17 cellular contexts compared by ENCODE assay signal in the genomic region with DNA sequence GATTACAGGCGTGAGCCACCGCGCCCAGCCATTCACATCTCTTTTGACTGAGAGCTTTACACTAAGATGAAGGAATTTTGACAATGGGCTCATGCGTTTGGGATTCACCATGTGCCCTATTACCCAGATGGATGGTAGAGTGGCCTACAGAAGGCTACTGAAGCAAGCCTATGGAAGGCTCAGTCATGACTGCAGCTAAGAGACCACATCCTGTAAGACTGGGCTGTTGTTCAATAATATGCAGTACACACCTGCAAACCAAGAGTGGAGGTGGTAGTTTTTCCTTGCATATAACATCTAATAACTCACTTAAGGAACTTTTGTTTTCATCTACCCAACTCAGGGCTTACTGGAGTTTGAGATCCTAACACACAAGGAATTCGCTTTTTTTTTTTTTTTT. TPM values are rescaled to one million over a fixed set of nuclear protein-coding genes. Genes with fewer than 3 reads are reported as not detected.
A peak's percentile ranks its signal among the peaks of the same experiment; 100 is the strongest.
DNase-seq lines count a peak whose midpoint lies in the region; ATAC-seq, FAIRE-seq and TF ChIP-seq lines count a peak whose summit lies in the region.
"Had no signal": no experiment of that assay in that cellular context is flagged by ENCODE, and none has a peak within 500 bp of the region (broad histone marks: within the 10 kb centered on the region; RNA-seq: fewer than 3 reads in every experiment).

No MANE protein-coding gene starts in this region.

- H3K36me3 ChIP-seq in CD4-positive, CD25-positive, alpha-beta regulatory T cell (ENCODE audit: control insufficient read depth, insufficient read depth, low read length), result no peaks in the 10 kb centered on the region
- no peaks in the 10 kb centered on the region for H3K36me3 ChIP-seq in DND-41 (ENCODE audit: insufficient read depth, low read length)
- no peaks in the 10 kb centered on the region for H3K36me3 ChIP-seq in K562 (ENCODE audit: control insufficient read depth, insufficient read depth, low read length)
- no peaks in the 10 kb centered on the region for H3K36me3 ChIP-seq in spleen

- H3K4me1 ChIP-seq in CD4-positive, CD25-positive, alpha-beta regulatory T cell (ENCODE audit: control insufficient read depth, insufficient read depth, low read length, poor library complexity, severe bottlenecking), result no peaks in the 10 kb centered on the region
- H3K4me1 ChIP-seq in DND-41 (ENCODE audit: insufficient read depth, low read length), result no peaks in the 10 kb centered on the region
- H3K4me1 ChIP-seq in K562 (replicated peaks in 1 of 2; ENCODE audit: control insufficient read depth in 2 of 2, insufficient read depth in 2 of 2, low read length in 2 of 2), result no peaks in the 10 kb centered on the region
- H3K4me1 ChIP-seq in spleen, result no peaks in the 10 kb centered on the region
- H3K4me1 ChIP-seq: Caco-2 had no signal

- no TSS peak for BruUV-seq in K562 (replicated peaks; lab: Mats Ljungman, UMichigan)

- no peak overlapping the region for H3K9ac ChIP-seq in DND-41 (ENCODE audit: low read depth, low read length)
- no peak overlapping the region for H3K9ac ChIP-seq in K562 (ENCODE audit: insufficient read depth in 1 of 2, low read depth in 2 of 2, low read length in 2 of 2)
- H3K9ac ChIP-seq: GM23248 had no signal

- TF ChIP-seq EP300 in K562 (IDR thresholded peaks at IDR 0.05; ENCODE audit: low read length), result no peak

- H3K79me2 ChIP-seq in DND-41 (ENCODE audit: insufficient read depth, low read length), result no peaks in the 10 kb centered on the region
- no peaks in the 10 kb centered on the region for H3K79me2 ChIP-seq in K562 (ENCODE audit: control insufficient read depth, insufficient read depth, low read length)

- no peak for FAIRE-seq in K562 (lab: Jason Lieb, UNC)
- FAIRE-seq: GM12878, GM19239, H1 had no signal

- no peak for TF ChIP-seq RAD21 in K562 (CRISPR knock-in tag; conservative IDR thresholded peaks at IDR 0.05 in 1 of 2, IDR thresholded peaks at IDR 0.05 in 1 of 2)

- peaks cover 0 to 5% (median 0%) of the 10 kb centered on the region in 7 donors for H3K9me3 Mint-ChIP-seq in CD4-positive, CD25-positive, alpha-beta regulatory T cell

- TF ChIP-seq POLR2A in K562 (conservative IDR thresholded peaks at IDR 0.05) (no peak), spleen (IDR thresholded peaks at IDR 0.05) (no peak)

- H2AFZ ChIP-seq in DND-41 (ENCODE audit: low read depth, low read length), result no peak overlapping the region
- H2AFZ ChIP-seq in K562 (ENCODE audit: low read depth, low read length), result no peak overlapping the region
- H2AFZ ChIP-seq: GM23248 had no signal

- no peaks in the 10 kb centered on the region for H3K27me3 ChIP-seq in CD4-positive, CD25-positive, alpha-beta regulatory T cell (ENCODE audit: control insufficient read depth, insufficient read depth, low read length)
- H3K27me3 ChIP-seq in DND-41 (ENCODE audit: insufficient read depth, low read length, poor library complexity) (peaks cover 2% of the 10 kb centered on the region), K562 (ENCODE audit: control insufficient read depth in 2 of 2, insufficient read depth in 2 of 2, low read length in 2 of 2) (peaks cover 10 to 13% of the 10 kb centered on the region in 2 experiments), spleen (replicated peaks in 1 of 7) (peaks cover 0 to 7% (median 0%) of the 10 kb centered on the region in 7 donors)

- H3K9me1 ChIP-seq in K562 (ENCODE audit: control insufficient read depth, insufficient read depth, low read length), result no peaks in the 10 kb centered on the region

- WGBS in K562 (ENCODE audit: insufficient coverage, low coverage, missing lambda C conversion rate), result 16% methylated on average over 5 of the region's 5 CpGs
- WGBS in spleen, 5 donors, result 90 to 95% (median 92%) methylated on average over 5 of the region's 5 CpGs

- no peak overlapping the region for H3K4me3 Mint-ChIP-seq in CD4-positive, CD25-positive, alpha-beta regulatory T cell
- H3K4me3 Mint-ChIP-seq: CD8-positive, alpha-beta T cell had no signal

- H4K20me1 ChIP-seq in DND-41 (ENCODE audit: insufficient read depth, low read length) (no peaks in the 10 kb centered on the region), K562 (replicated peaks; ENCODE audit: control insufficient read depth, insufficient read depth, low read length) (no peaks in the 10 kb centered on the region)

- H3K4me2 ChIP-seq in DND-41 (ENCODE audit: insufficient read depth, low read length), result no peak overlapping the region
- no peak overlapping the region for H3K4me2 ChIP-seq in K562 (ENCODE audit: insufficient read depth, low read length)

- peak overlapping the region in 2 of 3 donors; percentile 20 to 52 for H3K27ac Mint-ChIP-seq in CD4-positive, CD25-positive, alpha-beta regulatory T cell
- H3K27ac Mint-ChIP-seq: CD8-positive, alpha-beta T cell had no signal

- CTCF ChIA-PET in K562 (lab: Yijun Ruan, JAX; ENCODE audit: low intra/inter-chr PET ratio), result no interaction called here

- no peaks in the 10 kb centered on the region for H3K36me3 Mint-ChIP-seq in CD4-positive, CD25-positive, alpha-beta regulatory T cell
- H3K36me3 Mint-ChIP-seq: CD8-positive, alpha-beta T cell had no signal

- TF ChIP-seq CTCF in DND-41 (IDR thresholded peaks at IDR 0.05; ENCODE audit: borderline replicate concordance, extremely low read depth, low read length, poor library complexity, severe bottlenecking), result no peak
- TF ChIP-seq CTCF in K562 (IDR thresholded peaks at IDR 0.05 in 2 of 3, conservative IDR thresholded peaks at IDR 0.05 in 1 of 3; ENCODE audit: insufficient read depth in 2 of 3, low read depth in 1 of 3, low read length in 3 of 3), result no peak
- no peak for TF ChIP-seq CTCF in spleen (IDR thresholded peaks at IDR 0.05 in 8 of 11, conservative IDR thresholded peaks at IDR 0.05 in 3 of 11)

- intact Hi-C loops in K562 (cut with micrococcal nuclease), result no loop called here
- intact Hi-C loops in spleen (cut with DNase I; ENCODE audit: low total_unique reads), result no loop called here
- intact Hi-C loops in left colon (cut with DNase I, micrococcal nuclease), result no loop called here

- in situ Hi-C loops in K562 (cut with MboI), result no loop called here

- peaks cover 0 to 13% (median 3%) of the 10 kb centered on the region in 4 donors for H3K4me1 Mint-ChIP-seq in CD4-positive, CD25-positive, alpha-beta regulatory T cell

- ATAC-seq in CD4-positive, CD25-positive, alpha-beta regulatory T cell (ENCODE audit: low read depth in 2 of 2), result peak; percentile 50 to 64
- ATAC-seq in DND-41 (ENCODE audit: insufficient read depth, low read depth) (peak; percentile 73), K562 (0 out of 3 replicates have a peak, but pooled peaks have one; percentile 25), HG03442 (IDR thresholded peaks at IDR 0.05; ENCODE audit: unreplicated experiment) (no peak), left colon (no peak)
- ATAC-seq: CD8-positive, alpha-beta T cell; GM12878 had no signal

- H3K27me3 Mint-ChIP-seq in CD4-positive, CD25-positive, alpha-beta regulatory T cell, result peaks cover 17% of the 10 kb centered on the region

- POLR2A ChIA-PET in K562 (lab: Yijun Ruan, JAX), result interaction anchor here (1.0 kb wide), 2 partner anchors 9 to 10 kb away, joined by 3 to 4 read pairs; no protein-coding TSS in a partner anchor

- peaks cover 0 to 4% of the 10 kb centered on the region in 2 experiments for H3K9me3 ChIP-seq in CD4-positive, CD25-positive, alpha-beta regulatory T cell (ENCODE audit: control insufficient read depth in 2 of 2, low read length in 2 of 2)
- H3K9me3 ChIP-seq in DND-41 (ENCODE audit: insufficient read depth, low read length, severe bottlenecking), result peaks cover 4% of the 10 kb centered on the region
- H3K9me3 ChIP-seq in K562 (replicated peaks; ENCODE audit: control insufficient read depth, insufficient read depth, low read depth, low read length), result peaks cover 2% of the 10 kb centered on the region; the same call in 1 of the 2 replicates
- H3K9me3 ChIP-seq in spleen, result peaks cover 0 to 9% (median 3%) of the 10 kb centered on the region in 8 donors

- DNase-seq in CD4-positive, CD25-positive, alpha-beta regulatory T cell, result peak in 1 of 3 donors; percentile 58
- no peak for DNase-seq in DND-41
- DNase-seq in K562 (ENCODE audit: extremely low read depth in 1 of 4, low spot score in 3 of 4), result no peak
- DNase-seq in spleen, result peak; percentile 47
- no peak for DNase-seq in left colon
- DNase-seq: C1 segment of cervical spinal cord; Caco-2; CD8-positive, alpha-beta T cell; EL; GDM1; GM23248; H7; HCEC 1CT had no signal

- H3K27ac ChIP-seq in CD4-positive, CD25-positive, alpha-beta regulatory T cell (ENCODE audit: insufficient read depth, low read length, poor library complexity, severe bottlenecking), result no peak overlapping the region
- no peak overlapping the region for H3K27ac ChIP-seq in DND-41 (ENCODE audit: low read length)
- H3K27ac ChIP-seq in K562 (ENCODE audit: extremely low read depth, low read depth, low read length), result no peak overlapping the region
- no peak overlapping the region for H3K27ac ChIP-seq in spleen
- H3K27ac ChIP-seq: GM23248 had no signal

- no peak overlapping the region for H3K4me3 ChIP-seq in CD4-positive, CD25-positive, alpha-beta regulatory T cell (ENCODE audit: low read depth, low read length)
- H3K4me3 ChIP-seq in DND-41 (ENCODE audit: low read depth in 1 of 2, low read length in 2 of 2) (no peak overlapping the region), K562 (no peak overlapping the region), spleen (no peak overlapping the region)
- H3K4me3 ChIP-seq: GM12878, GM23248 had no signal

RNA-seq across cellular contexts. Expression of gene WIPI2, which starts 6.1 kb away (rescaled TPM):
- 129 TPM for total RNA-seq in CD4-positive, CD25-positive, alpha-beta regulatory T cell
- 100 to 1,000 TPM in 1 of 4 donors, 10 to 100 TPM in 3; 93.2 to 105 (median 96.5) TPM for polyA plus RNA-seq in CD4-positive, CD25-positive, alpha-beta regulatory T cell
- 86.3 and 128 TPM in 2 replicates for total RNA-seq in K562 (2011; cell fraction: chromatin; rRNA removed; ENCODE audit: low replicate concordance)
- total RNA-seq in K562 (2011; cell fraction: nucleolus; rRNA removed), result 52.8 and 55.0 TPM in 2 replicates
- 72.4 and 86.7 TPM in 2 replicates for total RNA-seq in K562 (2011; cell fraction: nucleoplasm; rRNA removed)
- total RNA-seq in K562 (2014; rRNA removed), result 40.0 and 41.1 TPM in 2 replicates
- total RNA-seq in K562 (2014; rRNA removed; fragmentation: Illumina TruSeq; extraction: Trizol), result 33.9 and 39.1 TPM in 2 replicates
- 31.7 and 35.1 TPM in 2 replicates for total RNA-seq in K562 (2015; rRNA removed; fragmentation: Illumina TruSeq; extraction: Trizol)
- 55.0 and 59.4 TPM in 2 replicates for total RNA-seq in K562 (2021)
- polyA plus RNA-seq in K562 (2011; rRNA removed), result 91.6 and 92.9 TPM in 2 replicates
- polyA plus RNA-seq in K562 (2011; cell fraction: cytosol; rRNA removed), result 66.6 and 81.7 TPM in 2 replicates
- 67.1 and 70.4 TPM in 2 replicates for polyA plus RNA-seq in K562 (2011; cell fraction: nucleus; rRNA removed)
- 39.4 and 51.1 TPM in 2 replicates for polyA plus RNA-seq in K562 (2012)
- 53.2 and 54.7 TPM in 2 replicates for polyA plus RNA-seq in K562 (2014; fragmentation: Illumina TruSeq; extraction: Trizol)
- polyA plus RNA-seq in K562 (2014; fragmentation: Nextera tagmentation; extraction: Ambion mirVana), result 1 to 10 TPM; 7.9 to 8.0 TPM
- polyA plus RNA-seq in K562 (2014; rRNA removed), result 56.2 and 60.8 TPM in 2 replicates
- 69.6 and 84.3 TPM in 2 replicates for polyA minus RNA-seq in K562 (2011; rRNA and poly(A)+ RNA removed)
- 45.9 and 52.1 TPM in 2 replicates for polyA minus RNA-seq in K562 (2011; cell fraction: cytosol; rRNA and poly(A)+ RNA removed)
- 21.1 and 32.7 TPM in 2 replicates for polyA minus RNA-seq in K562 (2011; cell fraction: nucleus; rRNA and poly(A)+ RNA removed)
- total RNA-seq in spleen, result 10 to 100 TPM; 56.8 to 65.7 (median 64.0) TPM
- 10 to 100 TPM; 32.6 to 38.2 (median 33.2) TPM for polyA plus RNA-seq in spleen
- 10 to 100 TPM; 46.0 to 51.6 TPM for total RNA-seq in left colon

Comparison
In these comparisons a context has a peak if more than half of its experiments do, and no peak if none do; other contexts are left out.
1. ATAC-seq: peak in CD4-positive, CD25-positive, alpha-beta regulatory T cell (2 of 2), DND-41 (single experiment) and K562 (single experiment); none in HG03442 (single experiment) and left colon (single experiment).